8 cellular contexts compared by ENCODE assay signal in the genomic region with DNA sequence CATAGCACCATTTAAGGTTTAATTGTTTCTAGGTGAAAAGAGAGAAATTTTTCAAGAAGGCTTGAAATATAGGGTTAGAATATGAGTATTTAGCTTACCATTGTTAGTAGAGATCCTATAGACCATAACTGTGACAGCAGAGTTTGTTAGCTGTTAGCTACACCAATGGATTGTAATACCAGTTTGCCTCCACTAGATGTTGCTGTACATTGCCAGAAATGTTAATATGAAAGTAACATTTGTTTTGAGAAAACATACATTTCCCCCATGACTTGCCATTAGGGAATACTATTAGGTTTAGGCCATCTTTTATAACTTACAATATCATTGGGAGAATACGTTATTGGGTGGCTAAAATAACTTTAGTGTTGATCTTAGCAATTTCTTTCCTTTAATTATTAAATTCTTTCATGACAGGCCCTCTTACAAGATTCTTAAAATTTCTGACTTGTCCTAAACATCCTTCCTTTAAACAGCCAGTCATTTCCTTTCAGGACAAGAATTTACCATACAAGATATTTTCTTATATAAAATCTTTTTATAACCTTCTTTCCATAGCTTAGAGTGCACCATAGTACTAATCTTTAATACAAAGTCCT. TPM values are rescaled to one million over a fixed set of nuclear protein-coding genes. Genes with fewer than 3 reads are reported as not detected.
DNase-seq lines count a peak whose midpoint lies in the region; ATAC-seq and TF ChIP-seq lines count a peak whose summit lies in the region.

No MANE protein-coding gene starts in this region.

- H3K9me2 ChIP-seq in Karpas-422 (replicated peaks; ENCODE audit: insufficient read depth, low read length): no peaks in the 10 kb centered on the region

- TF ChIP-seq CTCF in GM12872 (IDR thresholded peaks at IDR 0.05; ENCODE audit: insufficient read depth, low read depth, low read length) (peak; percentile 70), osteoblast (IDR thresholded peaks at IDR 0.05; ENCODE audit: extremely low read depth, low read depth, low read length) (peak; percentile 73)

- DNase-seq in ACHN: peak; percentile 59
- DNase-seq in Karpas-422: peak; percentile 85
- peak; percentile 63 for DNase-seq in fibroblast of peridontal ligament (ENCODE audit: extremely low read depth)
- DNase-seq in osteoblast (ENCODE audit: insufficient read length, low spot score, missing footprints): peak; percentile 86
- DNase-seq in retina: no peak

- ATAC-seq in SK-N-SH treated with all-trans-retinoic acid at 6 μM for 48 hours: peak; percentile 69
- no peak for ATAC-seq in GM18519 (IDR thresholded peaks at IDR 0.05; ENCODE audit: low FRiP score, unreplicated experiment)

- H3K4me2 ChIP-seq in Karpas-422 (ENCODE audit: low read depth, low read length, poor library complexity, severe bottlenecking) (no peak overlapping the region), osteoblast (ENCODE audit: insufficient read depth, low read length) (no peak overlapping the region)

- in situ Hi-C loops in ACHN (cut with HindIII; ENCODE audit: low pct_ligation_motif_present, low pct_unique_long_range_greater_than_20kb, low sequenced_read_pairs): no loop called here

- H3K9me3 ChIP-seq in Karpas-422 (ENCODE audit: low read length): no peaks in the 10 kb centered on the region
- H3K9me3 ChIP-seq in osteoblast (ENCODE audit: low read depth, low read length): no peaks in the 10 kb centered on the region

- H3K27ac ChIP-seq in Karpas-422 (ENCODE audit: low read length) (no peak overlapping the region), osteoblast (ENCODE audit: low read depth, low read length) (no peak overlapping the region)

- H3K79me2 ChIP-seq in Karpas-422 (ENCODE audit: low read length) (no peaks in the 10 kb centered on the region), osteoblast (ENCODE audit: insufficient read depth, low read length) (no peaks in the 10 kb centered on the region)

- H3K36me3 ChIP-seq in Karpas-422 (ENCODE audit: insufficient read depth, low read length) (no peaks in the 10 kb centered on the region), osteoblast (ENCODE audit: insufficient read depth, low read length) (no peaks in the 10 kb centered on the region)

- H2AFZ ChIP-seq in Karpas-422 (ENCODE audit: low read length) (no peak overlapping the region), osteoblast (ENCODE audit: low read length) (no peak overlapping the region)

- H3K4me1 ChIP-seq in Karpas-422 (ENCODE audit: low read length): no peaks in the 10 kb centered on the region
- H3K4me1 ChIP-seq in osteoblast (ENCODE audit: insufficient read depth, low read length): no peaks in the 10 kb centered on the region

- no peak overlapping the region for H3K9ac ChIP-seq in Karpas-422 (ENCODE audit: low read length)

- H3K4me3 ChIP-seq in Karpas-422 (ENCODE audit: low read length): no peak overlapping the region
- no peak overlapping the region for H3K4me3 ChIP-seq in osteoblast (ENCODE audit: insufficient read depth, low read length)

- H3K27me3 ChIP-seq in Karpas-422 (ENCODE audit: low read length) (no peaks in the 10 kb centered on the region), osteoblast (ENCODE audit: insufficient read depth, low read length) (peaks cover 18% of the 10 kb centered on the region)

- no peaks in the 10 kb centered on the region for H4K20me1 ChIP-seq in Karpas-422 (ENCODE audit: insufficient read depth, low read depth, low read length)
- H4K20me1 ChIP-seq in osteoblast (ENCODE audit: insufficient read depth, low read length): no peaks in the 10 kb centered on the region

TF ChIP-seq in SK-N-SH treated with all-trans-retinoic acid at 6 μM for 48 hours, 23 proteins besides CTCF, POLR2A, EP300 and RAD21:
- TF ChIP-seq, protein P1, sequence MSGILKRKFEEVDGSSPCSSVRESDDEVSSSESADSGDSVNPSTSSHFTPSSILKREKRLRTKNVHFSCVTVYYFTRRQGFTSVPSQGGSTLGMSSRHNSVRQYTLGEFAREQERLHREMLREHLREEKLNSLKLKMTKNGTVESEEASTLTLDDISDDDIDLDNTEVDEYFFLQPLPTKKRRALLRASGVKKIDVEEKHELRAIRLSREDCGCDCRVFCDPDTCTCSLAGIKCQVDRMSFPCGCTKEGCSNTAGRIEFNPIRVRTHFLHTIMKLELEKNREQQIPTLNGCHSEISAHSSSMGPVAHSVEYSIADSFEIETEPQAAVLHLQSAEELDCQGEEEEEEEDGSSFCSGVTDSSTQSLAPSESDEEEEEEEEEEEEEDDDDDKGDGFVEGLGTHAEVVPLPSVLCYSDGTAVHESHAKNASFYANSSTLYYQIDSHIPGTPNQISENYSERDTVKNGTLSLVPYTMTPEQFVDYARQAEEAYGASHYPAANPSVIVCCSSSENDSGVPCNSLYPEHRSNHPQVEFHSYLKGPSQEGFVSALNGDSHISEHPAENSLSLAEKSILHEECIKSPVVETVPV (CRISPR knock-in tag; IDR thresholded peaks at IDR 0.05): no peak
- no peak for TF ChIP-seq ZC3H10 (CRISPR knock-in tag; IDR thresholded peaks at IDR 0.05)
- no peak for TF ChIP-seq TOX (CRISPR knock-in tag; IDR thresholded peaks at IDR 0.05; ENCODE audit: borderline replicate concordance)
- TF ChIP-seq ZNF8 (CRISPR knock-in tag; IDR thresholded peaks at IDR 0.05): no peak
- TF ChIP-seq ZNF70 (CRISPR knock-in tag; IDR thresholded peaks at IDR 0.05): no peak
- TF ChIP-seq ZFP30 (CRISPR knock-in tag; IDR thresholded peaks at IDR 0.05): no peak
- TF ChIP-seq ARNTL (CRISPR knock-in tag; IDR thresholded peaks at IDR 0.05; ENCODE audit: borderline replicate concordance, low read depth): no peak
- no peak for TF ChIP-seq ESRRG (CRISPR knock-in tag; IDR thresholded peaks at IDR 0.05)
- TF ChIP-seq GLIS3 (CRISPR knock-in tag; IDR thresholded peaks at IDR 0.05): no peak
- TF ChIP-seq RARB (CRISPR knock-in tag; IDR thresholded peaks at IDR 0.05): no peak
- no peak for TF ChIP-seq TCF4 (CRISPR knock-in tag; IDR thresholded peaks at IDR 0.05; ENCODE audit: borderline replicate concordance)
- TF ChIP-seq CSDC2 (CRISPR knock-in tag; IDR thresholded peaks at IDR 0.05): no peak
- no peak for TF ChIP-seq ZFP3 (CRISPR knock-in tag; IDR thresholded peaks at IDR 0.05)
- no peak for TF ChIP-seq ISL1 (CRISPR knock-in tag; IDR thresholded peaks at IDR 0.05)
- no peak for TF ChIP-seq OSR1 (CRISPR knock-in tag; IDR thresholded peaks at IDR 0.05)
- TF ChIP-seq ZNF565 (CRISPR knock-in tag; conservative IDR thresholded peaks at IDR 0.05; ENCODE audit: low read depth): no peak
- TF ChIP-seq SNAI2 (CRISPR knock-in tag; IDR thresholded peaks at IDR 0.05): no peak

RNA-seq across cellular contexts. Expression of gene ZNF117, which starts 39.5 kb away (rescaled TPM):
- total RNA-seq in Karpas-422 (2014; rRNA removed; shearing (Covaris generic); ENCODE audit: low replicate concordance): 6.8 and 19.0 TPM in 2 replicates
- total RNA-seq in osteoblast: 8.0 and 8.3 TPM in 2 replicates

RNA-seq across cellular contexts. Expression of gene ZNF273, which starts 48.3 kb away (rescaled TPM):
- 16.2 and 22.0 TPM in 2 replicates for total RNA-seq in Karpas-422 (2014; rRNA removed; shearing (Covaris generic); ENCODE audit: low replicate concordance)
- 5.1 and 7.1 TPM in 2 replicates for total RNA-seq in osteoblast

RNA-seq across cellular contexts. Expression of gene ERV3-1, which starts 55.1 kb away (rescaled TPM):
- 20.0 and 28.8 TPM in 2 replicates for total RNA-seq in Karpas-422 (2014; rRNA removed; shearing (Covaris generic); ENCODE audit: low replicate concordance)
- total RNA-seq in osteoblast: 18.9 and 24.2 TPM in 2 replicates
